Comparison of ENCODE assay signal across 9 cellular contexts in genomic region chr4:48546336-48546735, GRCh38. TPM values are rescaled to one million over a fixed set of nuclear protein-coding genes. Genes with fewer than 3 reads are reported as not detected.
DNase-seq lines count a peak whose midpoint lies in the region; ATAC-seq, FAIRE-seq and TF ChIP-seq lines count a peak whose summit lies in the region.
"Had no signal": no experiment of that assay in that cellular context is flagged by ENCODE, and none has a peak within 500 bp of the region (broad histone marks: within the 10 kb centered on the region; RNA-seq: fewer than 3 reads in every experiment).

No MANE protein-coding gene starts in this region.

- H3K4me1 Mint-ChIP-seq in activated T-cell treated with anti-CD3 and anti-CD28 coated beads, Interleukin-2, amount 50 U/mL, for 24 hours (ENCODE audit: low read depth), result peaks cover 3% of the 10 kb centered on the region
- peaks cover 2% of the 10 kb centered on the region for H3K4me1 Mint-ChIP-seq in activated naive CD8-positive, alpha-beta T cell treated with anti-CD3 and anti-CD28 coated beads for 36 hours

- peaks cover 87% of the 10 kb centered on the region for H3K36me3 Mint-ChIP-seq in activated T-cell treated with anti-CD3 and anti-CD28 coated beads, Interleukin-2, amount 50 U/mL, for 24 hours (ENCODE audit: low read depth)
- H3K36me3 Mint-ChIP-seq in activated naive CD8-positive, alpha-beta T cell treated with anti-CD3 and anti-CD28 coated beads for 36 hours, result peaks cover 18% of the 10 kb centered on the region

- no peak overlapping the region for H3K27ac ChIP-seq in kidney (ENCODE audit: low read depth in 2 of 2, low read length in 2 of 2)

- H3K36me3 ChIP-seq in kidney (ENCODE audit: control insufficient read depth in 1 of 2, insufficient read depth in 2 of 2, low read length in 2 of 2), result peaks cover 28 to 41% of the 10 kb centered on the region in 2 donors

- H3K4me3 Mint-ChIP-seq in activated T-cell treated with anti-CD3 and anti-CD28 coated beads, Interleukin-2, amount 50 U/mL, for 24 hours, result no peak overlapping the region
- H3K4me3 Mint-ChIP-seq in activated naive CD8-positive, alpha-beta T cell treated with anti-CD3 and anti-CD28 coated beads for 36 hours, result no peak overlapping the region

- H3K9me3 Mint-ChIP-seq in activated T-cell treated with anti-CD3 and anti-CD28 coated beads, Interleukin-2, amount 50 U/mL, for 24 hours, result no peaks in the 10 kb centered on the region
- H3K9me3 Mint-ChIP-seq in activated naive CD8-positive, alpha-beta T cell treated with anti-CD3 and anti-CD28 coated beads for 36 hours, result no peaks in the 10 kb centered on the region

- TF ChIP-seq POLR2A in NB4 (IDR thresholded peaks at IDR 0.05; ENCODE audit: extremely low read depth, insufficient read length), result no peak
- TF ChIP-seq POLR2A in lower leg skin (IDR thresholded peaks at IDR 0.05), result no peak

- no peaks in the 10 kb centered on the region for H3K27me3 Mint-ChIP-seq in activated T-cell treated with anti-CD3 and anti-CD28 coated beads, Interleukin-2, amount 50 U/mL, for 24 hours
- H3K27me3 Mint-ChIP-seq in activated naive CD8-positive, alpha-beta T cell treated with anti-CD3 and anti-CD28 coated beads for 36 hours, result no peaks in the 10 kb centered on the region

- TF ChIP-seq CTCF in NB4 (IDR thresholded peaks at IDR 0.05; ENCODE audit: low read depth, low read length) (peak; percentile 51), kidney (IDR thresholded peaks at IDR 0.05; ENCODE audit: borderline replicate concordance, extremely low read depth, insufficient read depth) (peak; percentile 46), lower leg skin (IDR thresholded peaks at IDR 0.05) (no peak)

- H3K9me3 ChIP-seq in kidney (ENCODE audit: control insufficient read depth in 1 of 2, low read length in 2 of 2), result no peaks in the 10 kb centered on the region

- FAIRE-seq in kidney (lab: Jason Lieb, UNC), result no peak

- H3K9ac ChIP-seq in kidney (ENCODE audit: low read length in 2 of 2), result no peak overlapping the region

- no peak for ATAC-seq in GM21381 (IDR thresholded peaks at IDR 0.05; ENCODE audit: unreplicated experiment)

- peak; percentile 30 to 31 for DNase-seq in activated T-cell treated with anti-CD3 and anti-CD28 coated beads, Interleukin-2, amount 50 U/mL, for 48 hours
- DNase-seq in activated T-cell treated with anti-CD3 and anti-CD28 coated beads, Interleukin-2, amount 50 U/mL, for 24 hours, result no peak
- DNase-seq in NB4 (ENCODE audit: low read depth) (peak; percentile 72), kidney (no peak), lower leg skin (ENCODE audit: low spot score in 2 of 2) (no peak), HK-2 (ENCODE audit: unreplicated experiment) (no peak)
- DNase-seq in activated naive CD8-positive, alpha-beta T cell treated with anti-CD3 and anti-CD28 coated beads for 36 hours, result peak; percentile 7

- no peak overlapping the region for H3K4me3 ChIP-seq in NB4 (ENCODE audit: low read depth, low read length)
- H3K4me3 ChIP-seq in kidney (ENCODE audit: low read length in 2 of 2), result no peak overlapping the region
- H3K4me3 ChIP-seq in lower leg skin (ENCODE audit: low read depth, poor library complexity, severe bottlenecking), result no peak overlapping the region

- 72 to 75% methylated on average over 2 of the region's 2 CpGs for WGBS in lower leg skin, 2 donors

- intact Hi-C loops in kidney (cut with DNase I), result no loop called here
- intact Hi-C loops in lower leg skin (cut with DNase I; ENCODE audit: low total_unique reads), result no loop called here

- H3K4me1 ChIP-seq in kidney (ENCODE audit: control insufficient read depth in 1 of 2, insufficient read depth in 1 of 2, low read depth in 1 of 2, low read length in 2 of 2), result no peaks in the 10 kb centered on the region

- H3K27ac Mint-ChIP-seq in activated T-cell treated with anti-CD3 and anti-CD28 coated beads, Interleukin-2, amount 50 U/mL, for 24 hours, result no peak overlapping the region
- no peak overlapping the region for H3K27ac Mint-ChIP-seq in activated naive CD8-positive, alpha-beta T cell treated with anti-CD3 and anti-CD28 coated beads for 36 hours

RNA-seq across cellular contexts. Expression of gene ZAR1, which starts 56.3 kb away (rescaled TPM):
- total RNA-seq in activated naive CD8-positive, alpha-beta T cell treated with anti-CD3 and anti-CD28 coated beads for 36 hours, result not detected
- not detected for total RNA-seq in kidney
- polyA plus RNA-seq in kidney (ENCODE audit: insufficient read depth, low read depth, low replicate concordance), result not detected
- total RNA-seq in lower leg skin, result not detected
- polyA plus RNA-seq: adipose tissue had no signal

Comparison
In these comparisons a context has a peak if more than half of its experiments do, and no peak if none do; other contexts are left out.
1. DNase-seq: peak in activated T-cell treated with anti-CD3 and anti-CD28 coated beads, Interleukin-2, amount 50 U/mL, for 48 hours (2 of 2), NB4 (single experiment) and activated naive CD8-positive, alpha-beta T cell treated with anti-CD3 and anti-CD28 coated beads for 36 hours (single experiment); none in activated T-cell treated with anti-CD3 and anti-CD28 coated beads, Interleukin-2, amount 50 U/mL, for 24 hours (single experiment), kidney (single experiment), lower leg skin (0 of 2) and HK-2 (single experiment).
2. CTCF ChIP-seq: peak in NB4 (single experiment) and kidney (single experiment); none in lower leg skin (0 of 3).